24 cellular contexts compared by ENCODE assay signal in the genomic region with DNA sequence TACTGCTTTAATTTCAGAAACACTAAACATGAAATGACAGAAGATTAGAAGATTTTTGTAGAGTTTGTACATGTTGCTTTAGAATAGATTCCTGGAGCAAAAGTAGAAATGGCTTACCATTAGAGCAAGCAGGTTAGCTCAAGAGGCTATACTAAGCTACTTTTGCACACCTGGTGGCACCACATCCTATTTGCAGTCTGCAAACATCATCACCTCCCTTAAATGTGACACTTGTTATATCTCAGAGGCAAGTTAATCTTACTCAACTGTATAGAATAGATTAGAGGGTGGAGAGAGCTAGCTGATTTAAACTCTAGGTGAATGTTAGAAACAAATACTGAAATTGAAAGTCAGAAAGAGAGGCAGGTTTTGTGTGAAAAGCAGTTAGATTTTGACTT. TPM values are rescaled to one million over a fixed set of nuclear protein-coding genes. Genes with fewer than 3 reads are reported as not detected.
DNase-seq lines count a peak whose midpoint lies in the region; ATAC-seq, FAIRE-seq and TF ChIP-seq lines count a peak whose summit lies in the region.
"Had no signal": no experiment of that assay in that cellular context is flagged by ENCODE, and none has a peak within 500 bp of the region (broad histone marks: within the 10 kb centered on the region; RNA-seq: fewer than 3 reads in every experiment).

No MANE protein-coding gene starts in this region.

- ATAC-seq in CD8-positive, alpha-beta T cell: peak; percentile 49
- ATAC-seq in T-cell (replicated peaks in 1 of 4): peak in 3 of 4 experiments; percentile 26 to 58 (median 43)
- peak; percentile 54 for ATAC-seq in left lung
- ATAC-seq: left ventricle myocardium superior had no signal

- no peaks in the 10 kb centered on the region for H3K36me3 ChIP-seq in CD8-positive, alpha-beta T cell (ENCODE audit: insufficient read depth, low read length)
- no peaks in the 10 kb centered on the region for H3K36me3 ChIP-seq in left lung
- no peaks in the 10 kb centered on the region for H3K36me3 ChIP-seq in kidney (ENCODE audit: control insufficient read depth in 1 of 2, insufficient read depth in 2 of 2, low read length in 2 of 2)
- H3K36me3 ChIP-seq: BE2C, SJCRH30, spleen had no signal

- H3K4me1 Mint-ChIP-seq in CD8-positive, alpha-beta T cell (ENCODE audit: low read depth): peaks cover 13% of the 10 kb centered on the region
- peaks cover 8 to 18% (median 11%) of the 10 kb centered on the region in 3 donors for H3K4me1 Mint-ChIP-seq in T-cell
- H3K4me1 Mint-ChIP-seq: activated B cell treated with CpG ODN at 0.5 μM for 24 hours had no signal

- FAIRE-seq in kidney (lab: Jason Lieb, UNC): no peak
- FAIRE-seq: A204.1, urothelium cell line had no signal

- H3K36me3 Mint-ChIP-seq in CD8-positive, alpha-beta T cell: no peaks in the 10 kb centered on the region
- no peaks in the 10 kb centered on the region for H3K36me3 Mint-ChIP-seq in T-cell

- H3K4me1 ChIP-seq in CD8-positive, alpha-beta T cell (ENCODE audit: insufficient read depth, low read length): peaks cover 10% of the 10 kb centered on the region
- H3K4me1 ChIP-seq in left lung (peaks cover 0 to 5% of the 10 kb centered on the region in 2 donors), kidney (ENCODE audit: control insufficient read depth in 1 of 2, insufficient read depth in 1 of 2, low read depth in 1 of 2, low read length in 2 of 2) (no peaks in the 10 kb centered on the region)
- H3K4me1 ChIP-seq: BE2C, SJCRH30 had no signal

- H3K4me3 Mint-ChIP-seq in CD8-positive, alpha-beta T cell: no peak overlapping the region
- H3K4me3 Mint-ChIP-seq in T-cell: no peak overlapping the region
- H3K4me3 Mint-ChIP-seq: activated B cell treated with CpG ODN at 0.5 μM for 24 hours; T-helper 2 cell treated with Interferon-gamma antibody and Interleukin-4, amounts not matched to agents 5 μg/mL and 100 μg/mL, for 36 hours had no signal

- no peaks in the 10 kb centered on the region for H3K9me3 ChIP-seq in CD8-positive, alpha-beta T cell (ENCODE audit: low read length)
- no peaks in the 10 kb centered on the region for H3K9me3 ChIP-seq in left lung
- H3K9me3 ChIP-seq in kidney (ENCODE audit: control insufficient read depth in 1 of 2, low read length in 2 of 2): no peaks in the 10 kb centered on the region
- H3K9me3 ChIP-seq: BE2C, SJCRH30 had no signal

- no peak overlapping the region for H3K27ac Mint-ChIP-seq in CD8-positive, alpha-beta T cell
- no peak overlapping the region for H3K27ac Mint-ChIP-seq in T-cell
- H3K27ac Mint-ChIP-seq: activated B cell treated with CpG ODN at 0.5 μM for 24 hours; T-helper 2 cell treated with Interferon-gamma antibody and Interleukin-4, amounts not matched to agents 5 μg/mL and 100 μg/mL, for 36 hours had no signal

- peaks cover 16% of the 10 kb centered on the region for H3K27me3 Mint-ChIP-seq in CD8-positive, alpha-beta T cell (ENCODE audit: low read depth)
- peaks cover 7 to 25% of the 10 kb centered on the region in 2 donors for H3K27me3 Mint-ChIP-seq in T-cell

- H3K4me3 ChIP-seq in CD8-positive, alpha-beta T cell (ENCODE audit: low read depth, low read length): no peak overlapping the region
- H3K4me3 ChIP-seq in left lung (no peak overlapping the region), kidney (ENCODE audit: low read length in 2 of 2) (no peak overlapping the region)
- H3K4me3 ChIP-seq: SJCRH30, spleen had no signal

- intact Hi-C loops in CD8-positive, alpha-beta T cell (cut with DNase I, micrococcal nuclease): no loop called here
- intact Hi-C loops in left lung (cut with DNase I): no loop called here
- intact Hi-C loops in kidney (cut with DNase I): no loop called here

- no peak overlapping the region for H3K9ac ChIP-seq in kidney (ENCODE audit: low read length in 2 of 2)

- POLR2A ChIA-PET in CD8-positive, alpha-beta T cell (lab: Charles Lee): no interaction called here
- POLR2A ChIA-PET in T-cell (lab: Charles Lee): no interaction called here

- no peaks in the 10 kb centered on the region for H3K27me3 ChIP-seq in CD8-positive, alpha-beta T cell (ENCODE audit: insufficient read depth, low read length)
- H3K27me3 ChIP-seq in left lung: no peaks in the 10 kb centered on the region
- H3K27me3 ChIP-seq: BE2C, SJCRH30 had no signal

- DNase-seq in NCI-H748 (lab: John Stamatoyannopoulos, UW; ENCODE audit: unreplicated experiment): peak; percentile 24
- no peak for DNase-seq in NCI-H748 treated with DMSO at 0.1 percent for 48 hours (lab: John Stamatoyannopoulos, UW)
- DNase-seq in CD8-positive, alpha-beta T cell: no peak
- DNase-seq in T-cell: no peak
- DNase-seq in left lung: no peak
- no peak for DNase-seq in NCI-H1048 (lab: John Stamatoyannopoulos, UW)
- DNase-seq in kidney: no peak
- no peak for DNase-seq in 8988T
- DNase-seq: activated B cell treated with CpG ODN at 0.5 μM for 24 hours, activated gamma-delta T cell, BE2C, GF-D8, KBM-7, left ventricle myocardium superior, NCI-H1930, NCI-H345, nucleus accumbens, SJCRH30, spleen, substantia nigra had no signal

- no peaks in the 10 kb centered on the region for H3K9me3 Mint-ChIP-seq in CD8-positive, alpha-beta T cell
- peaks cover 0 to 10% (median 0%) of the 10 kb centered on the region in 3 donors for H3K9me3 Mint-ChIP-seq in T-cell

- H3K27ac ChIP-seq in CD8-positive, alpha-beta T cell (ENCODE audit: low read depth, low read length): no peak overlapping the region
- no peak overlapping the region for H3K27ac ChIP-seq in left lung
- no peak overlapping the region for H3K27ac ChIP-seq in kidney (ENCODE audit: low read depth in 2 of 2, low read length in 2 of 2)
- H3K27ac ChIP-seq: SJCRH30, spleen had no signal

- TF ChIP-seq CTCF in CD8-positive, alpha-beta T cell (IDR thresholded peaks at IDR 0.05): no peak
- TF ChIP-seq CTCF in left lung (IDR thresholded peaks at IDR 0.05): no peak
- TF ChIP-seq CTCF in kidney (IDR thresholded peaks at IDR 0.05; ENCODE audit: borderline replicate concordance, extremely low read depth, insufficient read depth): no peak

- CTCF ChIA-PET in CD8-positive, alpha-beta T cell (lab: Charles Lee): interaction anchor here (0.9 kb wide), 1 partner anchor 30 kb away, joined by 3 read pairs; no protein-coding TSS in a partner anchor
- CTCF ChIA-PET in T-cell (lab: Charles Lee): interaction anchor here in 1 of 2 donors (0.6 to 1.0 kb wide), 3 partner anchors 19 to 852 kb away, joined by 3 to 4 read pairs (median 3); no protein-coding TSS in a partner anchor

RNA-seq across cellular contexts. Expression of gene OR4E1, which starts 30.7 kb away (rescaled TPM):
- not detected for total RNA-seq in CD8-positive, alpha-beta T cell
- total RNA-seq in T-cell (under 1 TPM in 1 of 5 donors, not detected in 4; 0.20 TPM), left lung (not detected), kidney (not detected)
- not detected for polyA plus RNA-seq in kidney (ENCODE audit: insufficient read depth, low read depth, low replicate concordance)
- total RNA-seq: activated B cell treated with CpG ODN at 0.5 μM for 24 hours, chondrocyte, left ventricle myocardium superior, SJCRH30, spleen had no signal
- polyA plus RNA-seq: spleen had no signal

RNA-seq across cellular contexts. Expression of gene OR4E2, which starts 50.7 kb away (rescaled TPM):
- not detected for total RNA-seq in CD8-positive, alpha-beta T cell
- total RNA-seq in T-cell (under 1 TPM in 1 of 5 donors, not detected in 4; 0.26 TPM), left lung (not detected), kidney (not detected)
- not detected for polyA plus RNA-seq in kidney (ENCODE audit: insufficient read depth, low read depth, low replicate concordance)
- total RNA-seq: activated B cell treated with CpG ODN at 0.5 μM for 24 hours, chondrocyte, left ventricle myocardium superior, SJCRH30, spleen had no signal
- polyA plus RNA-seq: spleen had no signal
